Comparison of ENCODE assay signal across 22 cellular contexts in genomic region chr3:173690542-173690941, GRCh38.
DNase-seq lines count a peak whose midpoint lies in the region; ATAC-seq and TF ChIP-seq lines count a peak whose summit lies in the region.
"Had no signal": no experiment of that assay in that cellular context is flagged by ENCODE, and none has a peak within 500 bp of the region (broad histone marks: within the 10 kb centered on the region; RNA-seq: fewer than 3 reads in every experiment).

No MANE protein-coding gene starts in this region.

- intact Hi-C loops in colonic mucosa (cut with DNase I): no loop called here

- H3K4me1 Mint-ChIP-seq in natural killer cell treated with Interleukin-12 subunit alpha and Interleukin-12 subunit beta and Interleukin-15 and Interleukin-18, amount 100 ng/mL, for 72 hours (ENCODE audit: low read depth in 2 of 2): no peaks in the 10 kb centered on the region
- H3K4me1 Mint-ChIP-seq: stimulated activated naive CD8-positive, alpha-beta T cell treated with anti-CD3 and anti-CD28 coated beads, Interleukin-15, amount 100 ng/mL, for 72 hours had no signal

- no peak overlapping the region for H3K9ac ChIP-seq in colonic mucosa (ENCODE audit: low read depth in 2 of 2, low read length in 2 of 2)
- H3K9ac ChIP-seq: KMS-11 had no signal

- no peaks in the 10 kb centered on the region for H3K36me3 Mint-ChIP-seq in natural killer cell treated with Interleukin-12 subunit alpha and Interleukin-12 subunit beta and Interleukin-15 and Interleukin-18, amount 100 ng/mL, for 72 hours

- no peaks in the 10 kb centered on the region for H3K27me3 Mint-ChIP-seq in natural killer cell treated with Interleukin-12 subunit alpha and Interleukin-12 subunit beta and Interleukin-15 and Interleukin-18, amount 100 ng/mL, for 72 hours
- H3K27me3 Mint-ChIP-seq: stimulated activated naive CD8-positive, alpha-beta T cell treated with anti-CD3 and anti-CD28 coated beads, Interleukin-15, amount 100 ng/mL, for 72 hours had no signal

- no peaks in the 10 kb centered on the region for H3K4me1 ChIP-seq in colonic mucosa
- H3K4me1 ChIP-seq: gastroesophageal sphincter, Peyer's patch, upper lobe of right lung had no signal

- H3K4me3 Mint-ChIP-seq in natural killer cell treated with Interleukin-12 subunit alpha and Interleukin-12 subunit beta and Interleukin-15 and Interleukin-18, amount 100 ng/mL, for 72 hours: no peak overlapping the region
- H3K4me3 Mint-ChIP-seq: stimulated activated naive CD8-positive, alpha-beta T cell treated with anti-CD3 and anti-CD28 coated beads, Interleukin-15, amount 100 ng/mL, for 72 hours had no signal

- DNase-seq in EL: peak; percentile 35
- peak; percentile 65 for DNase-seq in NCI-H446 treated with DMSO at 0.1 percent for 48 hours (lab: John Stamatoyannopoulos, UW)
- DNase-seq in choroid plexus epithelial cell (ENCODE audit: low read depth): peak; percentile 0
- DNase-seq in middle frontal gyrus (ENCODE audit: extremely low spot score, low spot score): peak; percentile 16
- no peak for DNase-seq in NCI-H1694 (lab: John Stamatoyannopoulos, UW)
- DNase-seq in natural killer cell treated with Interleukin-12 subunit alpha and Interleukin-12 subunit beta and Interleukin-15 and Interleukin-18, amount 100 ng/mL, for 72 hours (ENCODE audit: low spot score): no peak
- DNase-seq in colonic mucosa: no peak
- DNase-seq: activated effector memory CD4-positive, alpha-beta T cell treated with anti-CD3 and anti-CD28 coated beads, Interleukin-2, amount 50 U/mL, for 16 hours; AML-193; amniotic stem cell; COR-L47; GDM1; NCI-H1092 treated with DMSO at 0.1 percent for 48 hours; NCI-H2171 treated with DMSO at 0.1 percent for 48 hours; NCI-H82; Peyer's patch; sigmoid colon; stimulated activated naive CD8-positive, alpha-beta T cell treated with anti-CD3 and anti-CD28 coated beads, Interleukin-15, amount 100 ng/mL, for 72 hours; upper lobe of right lung had no signal

- H3K4me3 ChIP-seq in choroid plexus epithelial cell (ENCODE audit: low read depth, low read length): no peak overlapping the region
- no peak overlapping the region for H3K4me3 ChIP-seq in colonic mucosa
- H3K4me3 ChIP-seq: gastroesophageal sphincter, Peyer's patch, sigmoid colon, upper lobe of right lung had no signal

- no peak for TF ChIP-seq CTCF in choroid plexus epithelial cell (conservative IDR thresholded peaks at IDR 0.05; ENCODE audit: low read depth, low read length)
- no peak for TF ChIP-seq CTCF in colonic mucosa (IDR thresholded peaks at IDR 0.05)

- no peak overlapping the region for H3K27ac ChIP-seq in colonic mucosa
- H3K27ac ChIP-seq: gastroesophageal sphincter, KMS-11, Peyer's patch, sigmoid colon, upper lobe of right lung had no signal

- no peak for ATAC-seq in HG03460 (IDR thresholded peaks at IDR 0.05; ENCODE audit: unreplicated experiment)
- no peak for ATAC-seq in natural killer cell treated with Interleukin-12 subunit alpha and Interleukin-12 subunit beta and Interleukin-15 and Interleukin-18, amount 100 ng/mL, for 72 hours
- ATAC-seq: gastroesophageal sphincter; stimulated activated naive CD8-positive, alpha-beta T cell treated with anti-CD3 and anti-CD28 coated beads, Interleukin-15, amount 100 ng/mL, for 72 hours; upper lobe of right lung had no signal

- no peak overlapping the region for H3K27ac Mint-ChIP-seq in natural killer cell treated with Interleukin-12 subunit alpha and Interleukin-12 subunit beta and Interleukin-15 and Interleukin-18, amount 100 ng/mL, for 72 hours
- H3K27ac Mint-ChIP-seq: stimulated activated naive CD8-positive, alpha-beta T cell treated with anti-CD3 and anti-CD28 coated beads, Interleukin-15, amount 100 ng/mL, for 72 hours had no signal

- no peaks in the 10 kb centered on the region for H3K9me3 Mint-ChIP-seq in natural killer cell treated with Interleukin-12 subunit alpha and Interleukin-12 subunit beta and Interleukin-15 and Interleukin-18, amount 100 ng/mL, for 72 hours
- H3K9me3 Mint-ChIP-seq: stimulated activated naive CD8-positive, alpha-beta T cell treated with anti-CD3 and anti-CD28 coated beads, Interleukin-15, amount 100 ng/mL, for 72 hours had no signal

- H3K9me3 ChIP-seq in colonic mucosa: no peaks in the 10 kb centered on the region
- H3K9me3 ChIP-seq: gastroesophageal sphincter, Peyer's patch, sigmoid colon, upper lobe of right lung had no signal

- H3K27me3 ChIP-seq in colonic mucosa: no peaks in the 10 kb centered on the region
- H3K27me3 ChIP-seq: gastroesophageal sphincter, Peyer's patch, sigmoid colon, upper lobe of right lung had no signal

- H3K36me3 ChIP-seq in colonic mucosa: no peaks in the 10 kb centered on the region
- H3K36me3 ChIP-seq: gastroesophageal sphincter, Peyer's patch, sigmoid colon, upper lobe of right lung had no signal

Comparison
In these comparisons a context has a peak if more than half of its experiments do, and no peak if none do; other contexts are left out.
1. DNase-seq: peak in EL (single experiment), NCI-H446 treated with DMSO at 0.1 percent for 48 hours (single experiment), choroid plexus epithelial cell (single experiment) and middle frontal gyrus (single experiment); none in NCI-H1694 (single experiment), natural killer cell treated with Interleukin-12 subunit alpha and Interleukin-12 subunit beta and Interleukin-15 and Interleukin-18, amount 100 ng/mL, for 72 hours (single experiment) and colonic mucosa (single experiment).